Comparison of ENCODE assay signal across 8 cellular contexts in the genomic region with DNA sequence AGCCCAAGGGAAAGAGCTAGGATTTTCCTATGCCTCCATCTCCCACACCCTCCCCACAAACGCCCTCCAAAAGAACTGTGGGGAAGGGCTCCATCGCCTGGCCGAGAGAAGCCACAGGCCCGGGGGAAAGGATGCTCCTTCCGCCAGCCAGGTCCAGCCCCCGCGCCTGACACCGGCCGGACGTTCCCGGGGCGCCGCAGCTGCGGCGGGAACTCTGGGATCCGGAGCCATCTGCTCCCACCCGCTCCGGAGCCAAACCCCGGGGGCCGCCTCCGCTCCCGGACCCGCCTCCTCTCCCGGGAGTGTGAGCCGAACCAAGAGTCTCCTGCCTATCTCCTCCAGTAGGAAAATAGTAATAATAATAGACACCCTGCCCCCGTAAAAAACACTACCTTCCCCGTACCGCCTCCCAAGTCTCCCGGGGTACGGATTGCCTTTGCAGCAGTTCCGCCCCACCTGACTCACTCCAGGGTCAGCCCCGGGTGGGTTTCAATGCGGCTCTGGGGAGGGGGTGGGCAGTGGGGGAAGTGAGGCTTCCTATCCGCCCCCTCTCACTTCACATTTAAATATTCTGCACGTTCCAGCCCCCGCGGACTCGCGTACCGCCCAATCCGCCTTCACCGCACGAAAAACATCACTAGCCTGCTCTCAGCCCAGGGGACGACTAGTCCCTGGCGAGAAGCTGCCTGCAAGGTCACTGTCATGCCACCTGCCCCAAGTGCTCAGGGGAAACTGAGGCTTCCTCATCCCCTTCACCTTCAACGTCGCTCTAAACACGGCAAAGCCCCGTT. TPM values are rescaled to one million over a fixed set of nuclear protein-coding genes. Genes with fewer than 3 reads are reported as not detected.
DNase-seq lines count a peak whose midpoint lies in the region; ATAC-seq, FAIRE-seq and TF ChIP-seq lines count a peak whose summit lies in the region.

No MANE protein-coding gene starts in this region.

- peaks cover 4 to 39% (median 31%) of the 10 kb centered on the region in 3 donors for H3K4me1 ChIP-seq in gastroesophageal sphincter

- H3K36me3 ChIP-seq in gastroesophageal sphincter, result no peaks in the 10 kb centered on the region

- no peaks in the 10 kb centered on the region for H3K9me3 ChIP-seq in gastroesophageal sphincter

- peak overlapping the region; percentile 72 to 96 for H3K27ac Mint-ChIP-seq in stimulated activated naive CD8-positive, alpha-beta T cell treated with anti-CD3 and anti-CD28 coated beads, Interleukin-15, amount 100 ng/mL, for 72 hours

- peak overlapping the region in 1 of 2 donors; percentile 26 for H3K4me3 ChIP-seq in gastroesophageal sphincter

- TF ChIP-seq POLR2A in gastroesophageal sphincter (IDR thresholded peaks at IDR 0.05), result no peak

- DNase-seq in stimulated activated naive CD8-positive, alpha-beta T cell treated with anti-CD3 and anti-CD28 coated beads, Interleukin-15, amount 100 ng/mL, for 72 hours, result no peak
- no peak for DNase-seq in stimulated activated naive CD8-positive, alpha-beta T cell treated with anti-CD3 and anti-CD28 coated beads, Interleukin-15, Interleukin-2, amounts not matched to agents 100 U/mL and 50 U/mL, for 24 hours
- DNase-seq in amniotic epithelial cell (ENCODE audit: low read depth) (peak; percentile 35), iPS-NIHi7 (ENCODE audit: extremely low spot score) (peak; percentile 88), urothelium cell line (ENCODE audit: low spot score) (peak; percentile 70)

- no peaks in the 10 kb centered on the region for H3K9me3 Mint-ChIP-seq in stimulated activated naive CD8-positive, alpha-beta T cell treated with anti-CD3 and anti-CD28 coated beads, Interleukin-15, amount 100 ng/mL, for 72 hours

- H3K4me1 Mint-ChIP-seq in stimulated activated naive CD8-positive, alpha-beta T cell treated with anti-CD3 and anti-CD28 coated beads, Interleukin-15, amount 100 ng/mL, for 72 hours, result peaks cover 42% of the 10 kb centered on the region

- TF ChIP-seq CTCF in gastroesophageal sphincter (IDR thresholded peaks at IDR 0.05), result peak in 2 of 4 experiments; percentile 10 to 20

- TF ChIP-seq EP300 in gastroesophageal sphincter (IDR thresholded peaks at IDR 0.05), result no peak

- WGBS in gastroesophageal sphincter (ENCODE audit: low coverage in 1 of 2), 2 donors, result 15 to 27% methylated on average over 6 to 12 of the region's 49 CpGs

- no peak for ATAC-seq in stimulated activated naive CD8-positive, alpha-beta T cell treated with anti-CD3 and anti-CD28 coated beads, Interleukin-15, amount 100 ng/mL, for 72 hours
- ATAC-seq in stimulated activated naive CD8-positive, alpha-beta T cell treated with anti-CD3 and anti-CD28 coated beads, Interleukin-15, Interleukin-2, amounts not matched to agents 100 U/mL and 50 U/mL, for 24 hours, result no peak
- ATAC-seq in gastroesophageal sphincter (no peak), HG03097 (IDR thresholded peaks at IDR 0.05; ENCODE audit: low FRiP score, unreplicated experiment) (no peak), GM18858 (IDR thresholded peaks at IDR 0.05; ENCODE audit: unreplicated experiment) (no peak)

- H3K27me3 Mint-ChIP-seq in stimulated activated naive CD8-positive, alpha-beta T cell treated with anti-CD3 and anti-CD28 coated beads, Interleukin-15, amount 100 ng/mL, for 72 hours, result no peaks in the 10 kb centered on the region

- H3K27ac ChIP-seq in gastroesophageal sphincter, result no peak overlapping the region

- peaks cover 98% of the 10 kb centered on the region for H3K27me3 ChIP-seq in gastroesophageal sphincter

- no peak overlapping the region for H3K4me3 Mint-ChIP-seq in stimulated activated naive CD8-positive, alpha-beta T cell treated with anti-CD3 and anti-CD28 coated beads, Interleukin-15, amount 100 ng/mL, for 72 hours

- peak; percentile 13 for FAIRE-seq in urothelium cell line (lab: Jason Lieb, UNC)

RNA-seq across cellular contexts. Expression of gene AGAP2, which starts 2.4 kb away (rescaled TPM):
- total RNA-seq in gastroesophageal sphincter, result 1 to 10 TPM; 1.6 to 4.2 (median 3.3) TPM

RNA-seq across cellular contexts. Expression of gene TSPAN31, which starts 8.7 kb away (rescaled TPM):
- 10 to 100 TPM; 47.0 to 75.8 (median 53.2) TPM for total RNA-seq in gastroesophageal sphincter

RNA-seq across cellular contexts. Expression of gene CDK4, which starts 16.0 kb away (rescaled TPM):
- 100 to 1,000 TPM in 2 of 4 donors, 10 to 100 TPM in 2; 56.7 to 107 (median 101) TPM for total RNA-seq in gastroesophageal sphincter

RNA-seq across cellular contexts. Expression of gene MARCHF9, which starts 18.8 kb away (rescaled TPM):
- 10 to 100 TPM in 1 of 4 donors, 1 to 10 TPM in 3; 3.4 to 11.1 (median 7.9) TPM for total RNA-seq in gastroesophageal sphincter

RNA-seq across cellular contexts. Expression of gene CYP27B1, which starts 30.7 kb away (rescaled TPM):
- total RNA-seq in gastroesophageal sphincter, result under 1 TPM in 3 of 4 donors, not detected in 1; 0.27 to 0.57 (median 0.31) TPM

Comparison
In these comparisons a context has a peak if more than half of its experiments do, and no peak if none do; other contexts are left out.
1. DNase-seq: peak in amniotic epithelial cell (single experiment), iPS-NIHi7 (single experiment) and urothelium cell line (single experiment); none in stimulated activated naive CD8-positive, alpha-beta T cell treated with anti-CD3 and anti-CD28 coated beads, Interleukin-15, amount 100 ng/mL, for 72 hours (0 of 2) and stimulated activated naive CD8-positive, alpha-beta T cell treated with anti-CD3 and anti-CD28 coated beads, Interleukin-15, Interleukin-2, amounts not matched to agents 100 U/mL and 50 U/mL, for 24 hours (single experiment).